ENCODE assay signal across 9 cellular contexts in genomic region chr6:17885079-17885478, GRCh38.
DNase-seq lines count a peak whose midpoint lies in the region; ATAC-seq and TF ChIP-seq lines count a peak whose summit lies in the region.
"Had no signal": no experiment of that assay in that cellular context is flagged by ENCODE, and none has a peak within 500 bp of the region (broad histone marks: within the 10 kb centered on the region; RNA-seq: fewer than 3 reads in every experiment).

No MANE protein-coding gene starts in this region.

- ATAC-seq in HG02840 (IDR thresholded peaks at IDR 0.05; ENCODE audit: low FRiP score, unreplicated experiment): peak; percentile 32
- ATAC-seq in PC-3: peak; percentile 63
- ATAC-seq: Panc1 had no signal

- no peaks in the 10 kb centered on the region for H3F3A ChIP-seq in PC-3 (ENCODE audit: low read length, unreplicated experiment)

- peaks cover 19% of the 10 kb centered on the region for H3K4me1 ChIP-seq in PC-3 (ENCODE audit: insufficient read depth, low read length)

- BruUV-seq in PC-3 (replicated peaks; lab: Mats Ljungman, UMichigan): no TSS peak

- H3K9me2 ChIP-seq in PC-3 (replicated peaks; ENCODE audit: low read length): no peaks in the 10 kb centered on the region

- no peaks in the 10 kb centered on the region for H3K9me3 Mint-ChIP-seq in osteocyte (ENCODE audit: unreplicated experiment)

- peaks cover 10% of the 10 kb centered on the region for H3K4me1 Mint-ChIP-seq in osteocyte (ENCODE audit: unreplicated experiment)

- POLR2A ChIA-PET in PC-3 (lab: Charles Lee; ENCODE audit: unreplicated experiment): no interaction called here

- H3K79me2 ChIP-seq in PC-3 (ENCODE audit: low read length): no peaks in the 10 kb centered on the region

- H3K4me2 ChIP-seq in PC-3 (ENCODE audit: low read length): no peak overlapping the region

- H3K27me3 Mint-ChIP-seq in osteocyte (ENCODE audit: unreplicated experiment): no peaks in the 10 kb centered on the region

- DNase-seq in SIG-M5 treated with dmso at 0.1 percent for 504 hours (lab: John Stamatoyannopoulos, UW; ENCODE audit: unreplicated experiment) (peak; percentile 67), SIG-M5 (lab: John Stamatoyannopoulos, UW) (no peak), PC-3 (peak; percentile 39), osteocyte (ENCODE audit: extremely low spot score, unreplicated experiment) (no peak), HPDE6-E6E7 (ENCODE audit: extremely low spot score) (no peak), COR-L47 (lab: John Stamatoyannopoulos, UW) (no peak), hypothalamus (lab: John Stamatoyannopoulos, UW) (no peak)

- H3K9me3 ChIP-seq in PC-3 (ENCODE audit: low read length): no peaks in the 10 kb centered on the region

- intact Hi-C loops in PC-3 (cut with micrococcal nuclease): no loop called here

- no peak overlapping the region for H3K4me3 ChIP-seq in PC-3 (ENCODE audit: low read length)

- H2AFZ ChIP-seq in PC-3 (ENCODE audit: low read length): no peak overlapping the region

- no peak overlapping the region for H3K9ac ChIP-seq in PC-3 (ENCODE audit: low read length)

- no peaks in the 10 kb centered on the region for H3K27me3 ChIP-seq in PC-3 (ENCODE audit: low read length)

- H3K27ac ChIP-seq in PC-3 (ENCODE audit: low read length): no peak overlapping the region

- H3K36me3 Mint-ChIP-seq in osteocyte (ENCODE audit: unreplicated experiment): peaks cover 1% of the 10 kb centered on the region

- no peak for TF ChIP-seq CTCF in PC-3 (conservative IDR thresholded peaks at IDR 0.05; ENCODE audit: low read depth, low read length)
- TF ChIP-seq CTCF in osteocyte (IDR thresholded peaks at IDR 0.05): no peak

- H3K36me3 ChIP-seq in PC-3 (ENCODE audit: low read depth, low read length): no peaks in the 10 kb centered on the region

- CTCF ChIA-PET in PC-3 (lab: Charles Lee): no interaction called here

- H3K4me3 Mint-ChIP-seq in osteocyte (ENCODE audit: unreplicated experiment): no peak overlapping the region

- H3K27ac Mint-ChIP-seq in osteocyte (ENCODE audit: unreplicated experiment): peak overlapping the region; percentile 56

- H4K20me1 ChIP-seq in PC-3 (ENCODE audit: low read length): no peaks in the 10 kb centered on the region

Comparison
In these comparisons a context has a peak if more than half of its experiments do, and no peak if none do; other contexts are left out.
1. DNase-seq: peak in SIG-M5 treated with dmso at 0.1 percent for 504 hours (single experiment) and PC-3 (single experiment); none in SIG-M5 (single experiment), osteocyte (single experiment), HPDE6-E6E7 (single experiment), COR-L47 (single experiment) and hypothalamus (0 of 51).